Comparison of ENCODE assay signal across 12 cellular contexts in genomic region chr5:174533771-174534221, GRCh38.
A peak's percentile ranks its signal among the peaks of the same experiment; 100 is the strongest.
DNase-seq lines count a peak whose midpoint lies in the region; ATAC-seq, FAIRE-seq and TF ChIP-seq lines count a peak whose summit lies in the region.
"Had no signal": no experiment of that assay in that cellular context is flagged by ENCODE, and none has a peak within 500 bp of the region (broad histone marks: within the 10 kb centered on the region; RNA-seq: fewer than 3 reads in every experiment).

No MANE protein-coding gene starts in this region.

- peak; percentile 69 to 80 for DNase-seq in Kasumi-1 (lab: John Stamatoyannopoulos, UW)
- DNase-seq in adipocyte (ENCODE audit: low read depth), result peak; percentile 75
- peak; percentile 84 for DNase-seq in keratinocyte (ENCODE audit: low read depth, low spot score)
- no peak for DNase-seq in lower leg skin (ENCODE audit: low spot score in 2 of 2)
- no peak for DNase-seq in activated naive CD4-positive, alpha-beta T cell treated with Interleukin-2 at 50 U/mL for 16 hours
- DNase-seq in CD4-positive, alpha-beta T cell, result no peak
- no peak for DNase-seq in natural killer cell treated with Interleukin-12 subunit alpha and Interleukin-12 subunit beta and Interleukin-15 and Interleukin-18, amount 100 ng/mL, for 72 hours (ENCODE audit: low spot score)
- DNase-seq: right cardiac atrium, T-helper 2 cell had no signal

- no peaks in the 10 kb centered on the region for H3K36me3 Mint-ChIP-seq in CD4-positive, alpha-beta T cell (ENCODE audit: low read depth)
- peaks cover 7% of the 10 kb centered on the region for H3K36me3 Mint-ChIP-seq in natural killer cell treated with Interleukin-12 subunit alpha and Interleukin-12 subunit beta and Interleukin-15 and Interleukin-18, amount 100 ng/mL, for 72 hours
- H3K36me3 Mint-ChIP-seq: activated naive CD4-positive, alpha-beta T cell treated with anti-CD3 and anti-CD28 coated beads, Interleukin-2, amount 50 U/mL, for 72 hours had no signal

- dilution Hi-C loops in keratinocyte (cut with MboI; ENCODE audit: extremely low pct_ligation_motif_present, low sequenced_read_pairs), result no loop called here

- no peak for TF ChIP-seq POLR2A in lower leg skin (IDR thresholded peaks at IDR 0.05)

- H3K27ac ChIP-seq in ACC112 (ENCODE audit: low read depth, low read length) (peak overlapping the region; percentile 80), keratinocyte (ENCODE audit: control insufficient read depth, insufficient read depth, low read length) (peak overlapping the region; percentile 63)
- no peak overlapping the region for H3K27ac ChIP-seq in CD4-positive, alpha-beta T cell (ENCODE audit: low read depth, low read length)

- H2AFZ ChIP-seq in ACC112 (ENCODE audit: low read length, unreplicated experiment) (no peak overlapping the region), keratinocyte (ENCODE audit: control insufficient read depth, low read length) (no peak overlapping the region)

- TF ChIP-seq CTCF in keratinocyte (optimal IDR thresholded peaks at IDR 0.05 in 1 of 3, IDR thresholded peaks at IDR 0.05 in 1 of 3, conservative IDR thresholded peaks at IDR 0.05 in 1 of 3; ENCODE audit: extremely low read depth in 1 of 3, insufficient read depth in 2 of 3, low read length in 3 of 3) (no peak), lower leg skin (IDR thresholded peaks at IDR 0.05) (no peak)
- no peak for TF ChIP-seq CTCF in CD4-positive, alpha-beta T cell (IDR thresholded peaks at IDR 0.05)

- H3K4me1 Mint-ChIP-seq in CD4-positive, alpha-beta T cell (ENCODE audit: low read depth), result no peaks in the 10 kb centered on the region
- peaks cover 7 to 10% of the 10 kb centered on the region in 2 donors for H3K4me1 Mint-ChIP-seq in natural killer cell treated with Interleukin-12 subunit alpha and Interleukin-12 subunit beta and Interleukin-15 and Interleukin-18, amount 100 ng/mL, for 72 hours (ENCODE audit: low read depth in 2 of 2)

- WGBS in lower leg skin, 2 donors, result 70 to 74% methylated on average over 4 of the region's 4 CpGs

- peak overlapping the region; percentile 73 for H3K4me2 ChIP-seq in keratinocyte (ENCODE audit: control insufficient read depth, extremely low read depth, insufficient read depth, low read depth, low read length)

- H3K36me3 ChIP-seq in ACC112 (ENCODE audit: insufficient read depth, low read length) (no peaks in the 10 kb centered on the region), adipocyte (ENCODE audit: control insufficient read depth, insufficient read depth, low read length, severe bottlenecking) (no peaks in the 10 kb centered on the region), keratinocyte (ENCODE audit: control insufficient read depth in 2 of 2, extremely low read depth in 1 of 2, insufficient read depth in 2 of 2, low read length in 2 of 2) (no peaks in the 10 kb centered on the region)

- H3K4me3 Mint-ChIP-seq in CD4-positive, alpha-beta T cell, result no peak overlapping the region
- no peak overlapping the region for H3K4me3 Mint-ChIP-seq in natural killer cell treated with Interleukin-12 subunit alpha and Interleukin-12 subunit beta and Interleukin-15 and Interleukin-18, amount 100 ng/mL, for 72 hours

- H3K27me3 Mint-ChIP-seq in CD4-positive, alpha-beta T cell, result peaks cover 14% of the 10 kb centered on the region
- H3K27me3 Mint-ChIP-seq in natural killer cell treated with Interleukin-12 subunit alpha and Interleukin-12 subunit beta and Interleukin-15 and Interleukin-18, amount 100 ng/mL, for 72 hours, result peaks cover 17 to 24% of the 10 kb centered on the region in 2 donors

- ATAC-seq in CD4-positive, alpha-beta T cell (ENCODE audit: poor library complexity), result no peak
- no peak for ATAC-seq in natural killer cell treated with Interleukin-12 subunit alpha and Interleukin-12 subunit beta and Interleukin-15 and Interleukin-18, amount 100 ng/mL, for 72 hours
- ATAC-seq: right cardiac atrium had no signal

- CTCF ChIA-PET in CD4-positive, alpha-beta T cell (lab: Charles Lee), result no interaction called here

- H3K9me1 ChIP-seq in keratinocyte (ENCODE audit: control insufficient read depth, extremely low read depth, insufficient read depth, low read length), result no peaks in the 10 kb centered on the region

- intact Hi-C loops in lower leg skin (cut with DNase I; ENCODE audit: low total_unique reads), result no loop called here
- intact Hi-C loops in CD4-positive, alpha-beta T cell (cut with DNase I, micrococcal nuclease), result no loop called here

- H3K9ac ChIP-seq in adipocyte (ENCODE audit: low read length) (no peak overlapping the region), keratinocyte (ENCODE audit: control insufficient read depth, extremely low read depth, insufficient read depth, low read length) (peak overlapping the region; percentile 32)

- H3K27ac Mint-ChIP-seq in CD4-positive, alpha-beta T cell, result no peak overlapping the region
- no peak overlapping the region for H3K27ac Mint-ChIP-seq in natural killer cell treated with Interleukin-12 subunit alpha and Interleukin-12 subunit beta and Interleukin-15 and Interleukin-18, amount 100 ng/mL, for 72 hours
- H3K27ac Mint-ChIP-seq: activated naive CD4-positive, alpha-beta T cell treated with anti-CD3 and anti-CD28 coated beads, Interleukin-2, amount 50 U/mL, for 72 hours had no signal

- H3K9me3 ChIP-seq in adipocyte (ENCODE audit: control insufficient read depth, low read length) (no peaks in the 10 kb centered on the region), keratinocyte (ENCODE audit: control insufficient read depth, low read depth, low read length) (no peaks in the 10 kb centered on the region)
- no peaks in the 10 kb centered on the region for H3K9me3 ChIP-seq in CD4-positive, alpha-beta T cell (ENCODE audit: control insufficient read depth, low read length)

- H3K79me2 ChIP-seq in ACC112 (ENCODE audit: control insufficient read depth, insufficient read depth, low read length, unreplicated experiment) (no peaks in the 10 kb centered on the region), keratinocyte (ENCODE audit: control insufficient read depth, insufficient read depth, low read length) (no peaks in the 10 kb centered on the region)

- H4K20me1 ChIP-seq in keratinocyte (ENCODE audit: control insufficient read depth, extremely low read depth, insufficient read depth, low read length), result no peaks in the 10 kb centered on the region

- POLR2A ChIA-PET in CD4-positive, alpha-beta T cell (lab: Charles Lee), result no interaction called here

- peaks cover 5% of the 10 kb centered on the region for H3K9me3 Mint-ChIP-seq in CD4-positive, alpha-beta T cell
- no peaks in the 10 kb centered on the region for H3K9me3 Mint-ChIP-seq in natural killer cell treated with Interleukin-12 subunit alpha and Interleukin-12 subunit beta and Interleukin-15 and Interleukin-18, amount 100 ng/mL, for 72 hours

- H3K27me3 ChIP-seq in ACC112 (ENCODE audit: insufficient read depth, low read length), result no peaks in the 10 kb centered on the region
- H3K27me3 ChIP-seq in adipocyte (replicated peaks; ENCODE audit: control insufficient read depth, insufficient read depth, low read length), result no peaks in the 10 kb centered on the region
- no peaks in the 10 kb centered on the region for H3K27me3 ChIP-seq in keratinocyte (ENCODE audit: control insufficient read depth, extremely low read depth, insufficient read depth, low read length)
- no peaks in the 10 kb centered on the region for H3K27me3 ChIP-seq in CD4-positive, alpha-beta T cell (ENCODE audit: control insufficient read depth, insufficient read depth, low read length)

- H3K4me1 ChIP-seq in ACC112 (ENCODE audit: control insufficient read depth, insufficient read depth, low read length, unreplicated experiment) (peaks cover 22% of the 10 kb centered on the region), adipocyte (ENCODE audit: control insufficient read depth, insufficient read depth, low read length) (peaks cover 24% of the 10 kb centered on the region), keratinocyte (ENCODE audit: control insufficient read depth, extremely low read depth, insufficient read depth, low read length) (peaks cover 61% of the 10 kb centered on the region)

- H3K4me3 ChIP-seq in ACC112 (ENCODE audit: low read depth, low read length) (peak overlapping the region; percentile 50; the same call in 1 of the 2 replicates), adipocyte (ENCODE audit: low read length) (peak overlapping the region; percentile 36), keratinocyte (ENCODE audit: control insufficient read depth in 2 of 3, extremely low read depth in 1 of 3, insufficient read depth in 2 of 3, low read depth in 1 of 3, low read length in 3 of 3) (no peak overlapping the region), lower leg skin (ENCODE audit: low read depth, poor library complexity, severe bottlenecking) (no peak overlapping the region)

- FAIRE-seq in keratinocyte (lab: Jason Lieb, UNC), result peak; percentile 43
- FAIRE-seq: GM18507 had no signal

Comparison
In these comparisons a context has a peak if more than half of its experiments do, and no peak if none do; other contexts are left out.
1. H3K4me3 ChIP-seq: peak in ACC112 (single experiment) and adipocyte (single experiment); none in keratinocyte (0 of 3) and lower leg skin (single experiment).
2. DNase-seq: peak in Kasumi-1 (2 of 2), adipocyte (single experiment) and keratinocyte (single experiment); none in lower leg skin (0 of 2), activated naive CD4-positive, alpha-beta T cell treated with Interleukin-2 at 50 U/mL for 16 hours (single experiment), CD4-positive, alpha-beta T cell (0 of 10) and natural killer cell treated with Interleukin-12 subunit alpha and Interleukin-12 subunit beta and Interleukin-15 and Interleukin-18, amount 100 ng/mL, for 72 hours (single experiment).